18 cellular contexts compared by ENCODE assay signal in the genomic region with DNA sequence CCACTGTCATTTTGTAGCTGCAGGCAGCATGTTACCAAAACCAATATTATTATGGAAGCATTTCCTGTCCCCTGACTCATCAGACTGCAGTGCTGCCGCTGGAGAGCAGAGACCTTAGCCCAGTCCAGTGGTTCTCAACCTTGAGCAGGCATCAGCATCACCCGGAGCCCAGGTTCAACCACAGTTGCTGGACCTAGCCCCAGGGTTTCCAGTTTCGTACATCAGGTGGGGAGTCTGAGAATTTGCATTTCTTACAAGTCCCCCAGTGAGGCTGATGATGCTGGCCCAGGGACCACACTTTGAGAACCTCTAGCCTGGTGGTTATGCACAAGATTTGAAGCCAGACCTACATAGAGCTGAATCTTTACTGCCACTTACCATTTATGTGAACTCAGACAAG.
DNase-seq lines count a peak whose midpoint lies in the region; ATAC-seq lines count a peak whose summit lies in the region.
"Had no signal": no experiment of that assay in that cellular context is flagged by ENCODE, and none has a peak within 500 bp of the region (broad histone marks: within the 10 kb centered on the region; RNA-seq: fewer than 3 reads in every experiment).

No MANE protein-coding gene starts in this region.

- ATAC-seq in GM19395 (IDR thresholded peaks at IDR 0.05; ENCODE audit: unreplicated experiment) (peak; percentile 71), HG02623 (IDR thresholded peaks at IDR 0.05; ENCODE audit: unreplicated experiment) (peak; percentile 62), HG03378 (IDR thresholded peaks at IDR 0.05; ENCODE audit: unreplicated experiment) (peak; percentile 39)
- ATAC-seq: left lung, Panc1, T-cell had no signal

- no peak for DNase-seq in AG08395 (ENCODE audit: low spot score)
- no peak for DNase-seq in NCI-H524 (lab: John Stamatoyannopoulos, UW)
- no peak for DNase-seq in activated CD4-positive, alpha-beta T cell treated with anti-CD3 and anti-CD28 coated beads for 1 hour
- DNase-seq in SW 1271 (lab: John Stamatoyannopoulos, UW), result no peak
- DNase-seq: activated T-cell treated with anti-CD3 and anti-CD28 coated beads for 4 hours, erythroblast, hippocampal formation, KBM-7, left lung, naive B cell, NCI-H1436 treated with DMSO at 0.1 percent for 48 hours, NCI-H510A, T-cell had no signal

- H3K4me3 ChIP-seq in GM08714 (ENCODE audit: low read length), result peak overlapping the region; percentile 12; the same call in 1 of the 2 replicates
- H3K4me3 ChIP-seq: left lung had no signal
